ENCODE assay signal across 8 cellular contexts in genomic region chr11:63920870-63921417, GRCh38. TPM values are rescaled to one million over a fixed set of nuclear protein-coding genes. Genes with fewer than 3 reads are reported as not detected.
A peak's percentile ranks its signal among the peaks of the same experiment; 100 is the strongest.
DNase-seq lines count a peak whose midpoint lies in the region; ATAC-seq, FAIRE-seq and TF ChIP-seq lines count a peak whose summit lies in the region.

No MANE protein-coding gene starts in this region.

- no TSS peak for BruUV-seq in A673 (replicated peaks; lab: Mats Ljungman, UMichigan)

- H3K36me3 ChIP-seq in heart right ventricle (no peaks in the 10 kb centered on the region), adipocyte (ENCODE audit: control insufficient read depth, insufficient read depth, low read length, severe bottlenecking) (no peaks in the 10 kb centered on the region), kidney (ENCODE audit: control insufficient read depth in 1 of 2, insufficient read depth in 2 of 2, low read length in 2 of 2) (no peaks in the 10 kb centered on the region), upper lobe of right lung (no peaks in the 10 kb centered on the region), A673 (ENCODE audit: insufficient read depth, low read length, poor library complexity, severe bottlenecking) (no peaks in the 10 kb centered on the region)

- peaks cover 0 to 37% (median 0%) of the 10 kb centered on the region in 7 donors for H3K27me3 ChIP-seq in heart right ventricle
- H3K27me3 ChIP-seq in adipocyte (replicated peaks; ENCODE audit: control insufficient read depth, insufficient read depth, low read length), result peaks cover 5% of the 10 kb centered on the region
- no peaks in the 10 kb centered on the region for H3K27me3 ChIP-seq in upper lobe of right lung
- no peaks in the 10 kb centered on the region for H3K27me3 ChIP-seq in A673 (replicated peaks; ENCODE audit: insufficient read depth, low read depth, low read length, poor library complexity)

- POLR2A ChIA-PET in A673 (lab: Charles Lee; ENCODE audit: low non-redundant PET), result no interaction called here

- H3K9me3 ChIP-seq in heart right ventricle (no peaks in the 10 kb centered on the region), adipocyte (ENCODE audit: control insufficient read depth, low read length) (peaks cover 5% of the 10 kb centered on the region), kidney (ENCODE audit: control insufficient read depth in 1 of 2, low read length in 2 of 2) (peaks cover 0 to 3% of the 10 kb centered on the region in 2 donors), upper lobe of right lung (no peaks in the 10 kb centered on the region), A673 (ENCODE audit: low read depth, low read length, poor library complexity, severe bottlenecking) (no peaks in the 10 kb centered on the region)

- CTCF ChIA-PET in A673 (lab: Charles Lee), result interaction anchor here (0.6 kb wide), 1 partner anchor 85 kb away, joined by 3 read pairs; no protein-coding TSS in a partner anchor

- FAIRE-seq in kidney (lab: Jason Lieb, UNC), result no peak

- TF ChIP-seq CTCF in heart right ventricle (IDR thresholded peaks at IDR 0.05), result peak in 8 of 9 donors; percentile 7 to 65 (median 56)
- peak; percentile 41 for TF ChIP-seq CTCF in kidney (IDR thresholded peaks at IDR 0.05; ENCODE audit: borderline replicate concordance, extremely low read depth, insufficient read depth)
- TF ChIP-seq CTCF in upper lobe of right lung (IDR thresholded peaks at IDR 0.05), result peak; percentile 51
- TF ChIP-seq CTCF in A673 (conservative IDR thresholded peaks at IDR 0.05; ENCODE audit: low read depth, low read length), result no peak

- H3K27ac ChIP-seq in heart right ventricle, result peak overlapping the region in 9 of 10 donors; percentile 69 to 97 (median 94)
- no peak overlapping the region for H3K27ac ChIP-seq in kidney (ENCODE audit: low read depth in 2 of 2, low read length in 2 of 2)
- no peak overlapping the region for H3K27ac ChIP-seq in upper lobe of right lung
- H3K27ac ChIP-seq in A673 (ENCODE audit: low read depth, low read length, poor library complexity, severe bottlenecking), result no peak overlapping the region

- DNase-seq in heart right ventricle (peak in 1 of 2 donors; percentile 42), left cardiac atrium (no peak), adipocyte (ENCODE audit: low read depth) (peak; percentile 29), kidney (no peak), upper lobe of right lung (no peak), foreskin melanocyte (no peak), A673 (ENCODE audit: low spot score) (no peak)

- H3K4me1 ChIP-seq in heart right ventricle, result peaks cover 36 to 51% (median 46%) of the 10 kb centered on the region in 9 donors
- H3K4me1 ChIP-seq in adipocyte (ENCODE audit: control insufficient read depth, insufficient read depth, low read length), result peaks cover 28% of the 10 kb centered on the region
- peaks cover 9 to 29% of the 10 kb centered on the region in 2 donors for H3K4me1 ChIP-seq in kidney (ENCODE audit: control insufficient read depth in 1 of 2, insufficient read depth in 1 of 2, low read depth in 1 of 2, low read length in 2 of 2)
- peaks cover 37% of the 10 kb centered on the region for H3K4me1 ChIP-seq in upper lobe of right lung
- H3K4me1 ChIP-seq in A673 (ENCODE audit: insufficient read depth, low read length, poor library complexity, severe bottlenecking), result peaks cover 23% of the 10 kb centered on the region

- 22 to 40% methylated on average over 15 of the region's 15 CpGs for whole genome bisulfite sequencing in heart right ventricle, 2 donors

- H3K4me3 ChIP-seq in heart right ventricle, result peak overlapping the region in 2 of 10 donors; percentile 17 to 47
- H3K4me3 ChIP-seq in adipocyte (ENCODE audit: low read length), result no peak overlapping the region
- no peak overlapping the region for H3K4me3 ChIP-seq in kidney (ENCODE audit: low read length in 2 of 2)
- no peak overlapping the region for H3K4me3 ChIP-seq in upper lobe of right lung
- no peak overlapping the region for H3K4me3 ChIP-seq in A673 (ENCODE audit: low read depth, low read length, poor library complexity, severe bottlenecking)

- intact Hi-C loops in heart right ventricle (cut with DNase I) (loop anchor here in 2 of 10 donors (2.0 to 5.0 kb wide), 2 partner anchors 18 to 84 kb away; partner anchors contain the start of genes MARK2 (in 1 of the 2) and NAA40 (in 1 of the 2)), left cardiac atrium (cut with DNase I) (loop anchor here in 1 of 2 donors (5.0 kb wide), 1 partner anchor 409 kb away; no protein-coding TSS in a partner anchor), kidney (cut with DNase I) (no loop called here), upper lobe of right lung (cut with DNase I) (no loop called here), A673 (cut with micrococcal nuclease; ENCODE audit: unreplicated experiment) (no loop called here)

- no peak for ATAC-seq in heart right ventricle
- ATAC-seq in left cardiac atrium, result no peak
- peak; percentile 7 for ATAC-seq in upper lobe of right lung
- no peak for ATAC-seq in GM18502 (IDR thresholded peaks at IDR 0.05; ENCODE audit: poor library complexity, unreplicated experiment)

- H3K9ac ChIP-seq in adipocyte (ENCODE audit: low read length) (no peak overlapping the region), kidney (ENCODE audit: low read length in 2 of 2) (no peak overlapping the region)

RNA-seq across cellular contexts. Expression of gene RCOR2, which starts 4.0 kb away (rescaled TPM):
- 1 to 10 TPM; 1.1 to 8.4 (median 5.0) TPM for total RNA-seq in heart right ventricle
- 1 to 10 TPM; 4.4 to 5.4 TPM for polyA plus RNA-seq in heart right ventricle
- 1 to 10 TPM; 2.3 to 8.3 TPM for total RNA-seq in left cardiac atrium
- total RNA-seq in kidney, result 0.76 TPM
- polyA plus RNA-seq in kidney (ENCODE audit: insufficient read depth, low read depth, low replicate concordance), result 0.86 TPM
- total RNA-seq in upper lobe of right lung, result 0.69 TPM
- 3.9 and 7.6 TPM in 2 replicates for total RNA-seq in A673 (2021)

RNA-seq across cellular contexts. Expression of gene NAA40, which starts 17.9 kb away (rescaled TPM):
- 10 to 100 TPM; 13.0 to 26.4 (median 19.7) TPM for total RNA-seq in heart right ventricle
- 10 to 100 TPM; 13.9 to 38.8 TPM for polyA plus RNA-seq in heart right ventricle
- 10 to 100 TPM; 26.0 to 29.1 TPM for total RNA-seq in left cardiac atrium
- total RNA-seq in kidney, result 27.2 TPM
- 11.8 TPM for polyA plus RNA-seq in kidney (ENCODE audit: insufficient read depth, low read depth, low replicate concordance)
- 15.7 TPM for total RNA-seq in upper lobe of right lung
- 44.8 and 51.2 TPM in 2 replicates for total RNA-seq in A673 (2021)

RNA-seq across cellular contexts. Expression of gene COX8A, which starts 53.5 kb away (rescaled TPM):
- total RNA-seq in heart right ventricle (1,000 to 10,000 TPM in 6 of 10 donors, 100 to 1,000 TPM in 4; 868 to 1,274 (median 1,041) TPM), left cardiac atrium (100 to 1,000 TPM; 786 to 820 TPM), kidney (320 TPM), upper lobe of right lung (199 TPM), A673 (2021) (615 and 652 TPM in 2 replicates)
- polyA plus RNA-seq in heart right ventricle (1,000 to 10,000 TPM; 1,312 to 2,481 TPM), kidney (ENCODE audit: insufficient read depth, low read depth, low replicate concordance) (2,092 TPM)

Comparison
In these comparisons a context has a peak if more than half of its experiments do, and no peak if none do; other contexts are left out.
1. H3K27ac ChIP-seq: peak in heart right ventricle (9 of 10); none in kidney (0 of 2), upper lobe of right lung (single experiment) and A673 (single experiment).